Comparison of ENCODE assay signal across 1 cellular context in the genomic region with DNA sequence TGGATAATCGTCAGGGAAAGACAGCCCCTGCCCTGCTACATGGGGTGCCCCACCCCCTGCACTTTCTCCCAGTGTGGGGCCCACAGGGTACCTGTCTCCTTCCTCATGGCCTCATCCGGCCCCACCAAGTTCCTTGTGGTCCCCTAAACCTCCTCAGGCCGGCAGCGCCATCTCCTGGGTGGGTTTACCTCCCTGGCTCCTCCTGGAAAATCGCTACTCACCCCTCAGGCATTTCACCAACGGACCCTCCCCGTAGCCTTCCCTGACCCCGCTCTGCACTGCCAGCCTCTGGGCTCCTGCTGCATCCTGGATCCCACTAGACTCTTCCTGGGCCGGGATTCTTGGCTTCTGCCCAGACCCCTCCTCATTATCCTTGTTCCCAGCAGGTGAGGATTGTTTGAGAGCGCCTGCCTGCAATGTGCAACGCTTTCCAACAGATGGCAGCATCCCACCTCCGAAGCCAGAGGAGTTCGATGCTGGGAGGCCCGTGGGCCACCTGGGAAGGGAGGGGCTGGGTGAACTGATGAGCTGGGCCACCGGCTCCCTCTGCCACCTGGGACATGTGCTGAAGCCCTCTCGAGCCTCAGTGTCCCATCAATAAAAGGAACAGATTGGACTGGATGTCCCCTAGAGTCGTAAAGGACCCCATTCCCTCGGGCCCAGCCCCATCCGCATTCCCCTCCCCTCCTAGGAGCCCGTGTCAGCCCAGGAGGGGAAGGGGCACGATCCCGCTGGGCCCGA.
TF ChIP-seq lines count a peak whose summit lies in the region.

No MANE protein-coding gene starts in this region.

TF ChIP-seq in endothelial cell of umbilical vein, 7 proteins besides CTCF, POLR2A, EP300 and RAD21:
- TF ChIP-seq EZH2 (IDR thresholded peaks at IDR 0.05; ENCODE audit: borderline replicate concordance, low read depth, low read length, severe bottlenecking): no peak
- TF ChIP-seq, protein P1, sequence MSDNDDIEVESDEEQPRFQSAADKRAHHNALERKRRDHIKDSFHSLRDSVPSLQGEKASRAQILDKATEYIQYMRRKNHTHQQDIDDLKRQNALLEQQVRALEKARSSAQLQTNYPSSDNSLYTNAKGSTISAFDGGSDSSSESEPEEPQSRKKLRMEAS (IDR thresholded peaks at IDR 0.05; ENCODE audit: insufficient read depth, insufficient read length): no peak
- no peak for TF ChIP-seq GATA2 (IDR thresholded peaks at IDR 0.05; ENCODE audit: insufficient read depth, insufficient read length, low read depth, low read length)
- TF ChIP-seq MYC (IDR thresholded peaks at IDR 0.05; ENCODE audit: low read depth, low read length): no peak
- TF ChIP-seq POLR2AphosphoS5 (IDR thresholded peaks at IDR 0.05; ENCODE audit: insufficient read depth, low read depth, low read length): no peak
- TF ChIP-seq FOS (IDR thresholded peaks at IDR 0.05; ENCODE audit: borderline replicate concordance, insufficient read depth, low read length): no peak
- no peak for TF ChIP-seq JUN (IDR thresholded peaks at IDR 0.05; ENCODE audit: borderline replicate concordance, insufficient read depth, insufficient read length, low read depth)
